ENCODE assay signal across 34 cellular contexts in the genomic region with DNA sequence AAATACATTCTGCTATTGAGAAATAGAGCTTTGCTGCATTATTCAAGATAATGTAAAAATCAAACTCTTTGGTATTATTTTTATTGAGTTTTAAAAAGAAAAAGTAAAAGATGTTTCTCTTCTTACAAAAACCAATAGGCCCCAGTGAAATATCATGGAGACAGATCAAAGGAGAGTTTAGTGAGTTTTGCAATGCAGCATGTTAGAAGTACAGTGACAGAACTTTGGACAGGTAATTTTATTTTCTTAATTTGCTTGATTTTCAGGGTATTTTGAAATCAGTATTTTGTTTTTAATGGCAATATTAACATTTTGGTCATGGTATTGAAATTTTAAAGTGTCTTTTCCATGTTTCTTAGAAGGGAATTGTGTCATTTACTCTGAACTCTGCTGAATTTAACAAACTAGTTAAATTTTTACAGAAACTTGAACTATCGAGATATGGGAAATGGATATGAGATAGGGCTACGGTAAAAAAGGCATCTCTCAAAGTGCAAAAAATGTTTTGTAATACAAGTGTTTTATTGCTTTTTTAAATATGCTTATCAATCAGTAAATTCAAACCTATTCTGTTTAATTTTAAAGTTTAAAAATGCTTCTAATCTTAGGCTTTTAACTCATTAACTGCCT.
"Had no signal": no experiment of that assay in that cellular context is flagged by ENCODE, and none has a peak within 500 bp of the region (broad histone marks: within the 10 kb centered on the region; RNA-seq: fewer than 3 reads in every experiment).

No MANE protein-coding gene starts in this region.

- H3K27ac ChIP-seq: adrenal gland, body of pancreas, brain microvascular endothelial cell, breast epithelium, VCaP had no signal

- H3K9me3 ChIP-seq: adrenal gland, body of pancreas, breast epithelium had no signal

- H3K4me3 ChIP-seq: adrenal gland, body of pancreas, breast epithelium had no signal

- ATAC-seq: activated CD8-positive, alpha-beta T cell treated with anti-CD3 and anti-CD28 coated beads for 36 hours; activated naive CD4-positive, alpha-beta T cell treated with anti-CD3 and anti-CD28 coated beads, Interleukin-2, amount 50 U/mL, for 72 hours; activated T-cell treated with anti-CD3 and anti-CD28 coated beads, Interleukin-2, amount 50 U/mL, for 4 hours; activated T-cell treated with anti-CD3 and anti-CD28 coated beads, Interleukin-2, amount 50 U/mL, for 72 hours; activated T-helper 17 cell treated with anti-CD3 and anti-CD28 coated beads, Interleukin-2, amount 50 U/mL, for 72 hours; body of pancreas had no signal

- FAIRE-seq: astrocyte, TTC549 had no signal

- DNase-seq: activated B cell treated with CpG ODN at 0.5 μM for 24 hours; activated CD4-positive, alpha-beta memory T cell treated with anti-CD3 and anti-CD28 coated beads for 36 hours; activated CD4-positive, alpha-beta T cell treated with anti-CD3 and anti-CD28 coated beads for 4 hours; activated CD4-positive, alpha-beta T cell treated with anti-CD3 and anti-CD28 coated beads, Interleukin-2, amount 10 ng/mL, durations not matched to agents 24 days and 14 days; activated CD4-positive, alpha-beta T cell treated with anti-CD3 and anti-CD28 coated beads, Interleukin-2, amount 50 U/mL, for 1 hour; activated CD4-positive, alpha-beta T cell treated with anti-CD3 and anti-CD28 coated beads, Interleukin-2, amount 50 U/mL, for 4 hours; activated CD4-positive, CD25-positive, alpha-beta regulatory T cell treated with anti-CD3 and anti-CD28 coated beads, Interleukin-2, amount 50 U/mL, for 72 hours; activated CD8-positive, alpha-beta memory T cell treated with anti-CD3 and anti-CD28 coated beads, Interleukin-2, amount 50 U/mL, for 4 hours; activated CD8-positive, alpha-beta T cell treated with anti-CD3 and anti-CD28 coated beads for 36 hours; activated effector memory CD4-positive, alpha-beta T cell treated with anti-CD3 and anti-CD28 coated beads, Interleukin-2, amount 50 U/mL, for 16 hours; activated gamma-delta T cell treated with Interleukin-2 at 50 U/mL for 16 hours; activated naive CD4-positive, alpha-beta T cell; activated naive CD4-positive, alpha-beta T cell treated with anti-CD3 and anti-CD28 coated beads for 36 hours; activated naive CD4-positive, alpha-beta T cell treated with anti-CD3 and anti-CD28 coated beads, Interleukin-2, amount 50 U/mL, for 16 hours; activated naive CD8-positive, alpha-beta T cell treated with anti-CD3 and anti-CD28 coated beads for 36 hours; activated T-cell treated with anti-CD3 and anti-CD28 coated beads for 4 hours; activated T-cell treated with anti-CD3 and anti-CD28 coated beads, Interleukin-2, amount 50 U/mL, for 1 hour; activated T-cell treated with anti-CD3 and anti-CD28 coated beads, Interleukin-2, amount 50 U/mL, for 4 hours; activated T-cell treated with anti-CD3 and anti-CD28 coated beads, Interleukin-2, amount 50 U/mL, for 72 hours; adrenal gland; amniotic stem cell; aorta; body of pancreas; brain microvascular endothelial cell; central memory CD4-positive, alpha-beta T cell; T-helper 1 cell; T-helper 2 cell; T-helper 9 cell had no signal

- H3K4me1 ChIP-seq: adrenal gland, breast epithelium had no signal

- H3K36me3 ChIP-seq: breast epithelium had no signal

- H3K27me3 ChIP-seq: adrenal gland, body of pancreas, brain microvascular endothelial cell, breast epithelium had no signal
